Comparison of ENCODE assay signal across 13 cellular contexts in the genomic region with DNA sequence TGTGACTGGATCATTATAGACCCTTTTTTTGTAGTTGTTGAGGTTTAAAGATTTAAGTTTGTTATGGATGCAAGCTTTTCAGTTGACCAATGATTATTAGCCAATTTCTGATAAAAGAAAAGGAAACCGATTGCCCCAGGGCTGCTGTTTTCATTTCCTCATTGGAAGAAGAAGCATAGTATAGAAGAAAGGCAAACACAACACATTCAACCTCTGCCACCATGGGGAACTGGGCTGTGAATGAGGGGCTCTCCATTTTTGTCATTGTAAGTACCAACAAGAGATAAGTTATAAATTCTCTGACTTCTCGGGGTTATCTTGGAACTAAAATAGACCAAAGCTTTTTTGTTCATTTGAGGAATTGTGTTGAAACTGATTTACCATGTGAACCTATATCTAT. TPM values are rescaled to one million over a fixed set of nuclear protein-coding genes. Genes with fewer than 3 reads are reported as not detected.
DNase-seq lines count a peak whose midpoint lies in the region; ATAC-seq and TF ChIP-seq lines count a peak whose summit lies in the region.
"Had no signal": no experiment of that assay in that cellular context is flagged by ENCODE, and none has a peak within 500 bp of the region (broad histone marks: within the 10 kb centered on the region; RNA-seq: fewer than 3 reads in every experiment).

A gene (plus strand): TSS at position 203 of the 400 bp plus-strand sequence. CDS start 19 bp downstream, at position 222.

- 33 to 55% (median 51%) methylated on average over 2 of the region's 2 CpGs for WGBS in spleen, 5 donors

- H3K36me3 ChIP-seq in ascending aorta (no peaks in the 10 kb centered on the region), spleen (peaks cover 0 to 7% (median 0%) of the 10 kb centered on the region in 6 donors)

- TF ChIP-seq CTCF in ascending aorta (IDR thresholded peaks at IDR 0.05) (no peak), spleen (IDR thresholded peaks at IDR 0.05 in 8 of 11, conservative IDR thresholded peaks at IDR 0.05 in 3 of 11) (no peak)

- ATAC-seq in HG02885 (IDR thresholded peaks at IDR 0.05; ENCODE audit: poor library complexity, unreplicated experiment) = peak; percentile 37
- ATAC-seq in HG03442 (IDR thresholded peaks at IDR 0.05; ENCODE audit: unreplicated experiment) = no peak
- ATAC-seq: HCT116, PC-3 had no signal

- DNase-seq in ascending aorta (ENCODE audit: low spot score in 2 of 2) (no peak), spleen (no peak), DMS114 treated with DMSO at 0.1 percent for 48 hours (lab: John Stamatoyannopoulos, UW; ENCODE audit: unreplicated experiment) (no peak), NCI-H524 (lab: John Stamatoyannopoulos, UW) (no peak)
- DNase-seq: activated T-cell treated with anti-CD3 and anti-CD28 coated beads, Interleukin-2, amount 50 U/mL, for 1 hour; kidney glomerular epithelial cell; NCI-H146; PC-3; retina had no signal

- intact Hi-C loops in ascending aorta (cut with DNase I) = no loop called here
- intact Hi-C loops in spleen (cut with DNase I; ENCODE audit: low total_unique reads) = no loop called here

- H3K4me1 ChIP-seq in ascending aorta (no peaks in the 10 kb centered on the region), spleen (peaks cover 5 to 56% (median 15%) of the 10 kb centered on the region in 6 donors)

- H3K4me3 ChIP-seq in ascending aorta = no peak within 1 kb of the TSS
- peak within 1 kb of the TSS; percentile 6 to 65 (median 28) for H3K4me3 ChIP-seq in spleen

- TF ChIP-seq POLR2A in GM18526 (IDR thresholded peaks at IDR 0.05; ENCODE audit: extremely low read depth, insufficient read length) = peak; percentile 41
- peak in 2 of 3 donors; percentile 48 to 63 for TF ChIP-seq POLR2A in spleen (IDR thresholded peaks at IDR 0.05)

- H3K27me3 ChIP-seq in ascending aorta = no peaks in the 10 kb centered on the region
- no peaks in the 10 kb centered on the region for H3K27me3 ChIP-seq in spleen (replicated peaks in 1 of 7)

- H3K9me3 ChIP-seq in ascending aorta (no peaks in the 10 kb centered on the region), spleen (no peaks in the 10 kb centered on the region)

- H3K27ac ChIP-seq in ascending aorta (no peak within 1 kb of the TSS), spleen (peak within 1 kb of the TSS in 7 of 8 donors; percentile 55 to 88 (median 69))

RNA-seq across cellular contexts. Expression of the gene that starts here (rescaled TPM):
- total RNA-seq in ascending aorta (19.7 TPM), spleen (100 to 1,000 TPM; 129 to 231 (median 200) TPM)
- 10 to 100 TPM; 30.5 to 38.7 (median 35.5) TPM for polyA plus RNA-seq in spleen

Comparison
In these comparisons a context has a peak if more than half of its experiments do, and no peak if none do; other contexts are left out.
1. H3K27ac ChIP-seq: peak in spleen (7 of 8); none in ascending aorta (0 of 2).
2. H3K4me3 ChIP-seq: peak in spleen (8 of 8); none in ascending aorta (0 of 2).